2 cellular contexts compared by ENCODE assay signal in genomic region chr2:31675485-31675901, GRCh38.
TF ChIP-seq lines count a peak whose summit lies in the region.

No MANE protein-coding gene starts in this region.

TF ChIP-seq in HEK293, 187 proteins besides CTCF, POLR2A, EP300 and RAD21 (continued from another document):
- no peak for TF ChIP-seq ZBTB11 (tag by site-specific recombination; conservative IDR thresholded peaks at IDR 0.05; ENCODE audit: low read depth)
- TF ChIP-seq ZNF600 (tag by site-specific recombination; IDR thresholded peaks at IDR 0.05): no peak

TF ChIP-seq in HepG2, 621 proteins besides CTCF, POLR2A, EP300 and RAD21 (continued from another document and continues in another):
- TF ChIP-seq THAP9 (CRISPR knock-in tag; IDR thresholded peaks at IDR 0.05; ENCODE audit: borderline replicate concordance) (peak; percentile 43; the same call in 1 of the 2 replicates), ARID5B (CRISPR knock-in tag; IDR thresholded peaks at IDR 0.05) (peak; percentile 15; the same call in 1 of the 2 replicates), SMC3 (IDR thresholded peaks at IDR 0.05; ENCODE audit: low read length) (peak; percentile 56), NR2F6 (IDR thresholded peaks at IDR 0.05) (no peak), NR2F6 (CRISPR knock-in tag; IDR thresholded peaks at IDR 0.05) (peak; percentile 15; the same call in 1 of the 2 replicates), TARDBP (CRISPR knock-in tag; IDR thresholded peaks at IDR 0.05) (peak; percentile 30; the same call in 1 of the 2 replicates), HNF1B (CRISPR knock-in tag; IDR thresholded peaks at IDR 0.05) (0 out of 2 replicates have a peak, but pooled peaks have one; percentile 41), STAG1 (CRISPR knock-in tag; IDR thresholded peaks at IDR 0.05) (peak; percentile 89), ZNF687 (CRISPR knock-in tag; IDR thresholded peaks at IDR 0.05) (0 out of 2 replicates have a peak, but pooled peaks have one; percentile 27), ZNF264 (CRISPR knock-in tag; IDR thresholded peaks at IDR 0.05) (peak; percentile 81; the same call in 1 of the 2 replicates), ZNF574 (CRISPR knock-in tag; IDR thresholded peaks at IDR 0.05) (0 out of 2 replicates have a peak, but pooled peaks have one; percentile 34), ZNF362 (CRISPR knock-in tag; IDR thresholded peaks at IDR 0.05; ENCODE audit: borderline replicate concordance) (peak; percentile 24; the same call in 1 of the 2 replicates), KDM2A (CRISPR knock-in tag; IDR thresholded peaks at IDR 0.05; ENCODE audit: borderline replicate concordance, low read depth) (0 out of 2 replicates have a peak, but pooled peaks have one; percentile 37), ZFP91 (CRISPR knock-in tag; IDR thresholded peaks at IDR 0.05; ENCODE audit: borderline replicate concordance) (peak; percentile 39; the same call in 1 of the 2 replicates), ZNF672 (CRISPR knock-in tag; IDR thresholded peaks at IDR 0.05) (no peak), ZNF788 (CRISPR knock-in tag; IDR thresholded peaks at IDR 0.05; ENCODE audit: borderline replicate concordance) (peak; percentile 49; the same call in 1 of the 2 replicates), MYNN (CRISPR knock-in tag; IDR thresholded peaks at IDR 0.05; ENCODE audit: low read depth) (no peak), XRCC5 (optimal IDR thresholded peaks at IDR 0.05; ENCODE audit: low read length) (peak; percentile 41), SALL1 (CRISPR knock-in tag; IDR thresholded peaks at IDR 0.05) (peak; percentile 27; the same call in 1 of the 2 replicates), TFAP4 (IDR thresholded peaks at IDR 0.05; ENCODE audit: borderline replicate concordance, low read depth) (peak; percentile 43; the same call in 1 of the 2 replicates), SRF (IDR thresholded peaks at IDR 0.05; ENCODE audit: low read depth, low read length) (no peak), ARID4A (CRISPR knock-in tag; IDR thresholded peaks at IDR 0.05; ENCODE audit: borderline replicate concordance) (no peak), ZSCAN12 (CRISPR knock-in tag; IDR thresholded peaks at IDR 0.05) (no peak), ZNF570 (CRISPR knock-in tag; IDR thresholded peaks at IDR 0.05; ENCODE audit: borderline replicate concordance) (no peak), ZNF331 (CRISPR knock-in tag; IDR thresholded peaks at IDR 0.05) (peak; percentile 19; the same call in 1 of the 2 replicates), PRPF4 (IDR thresholded peaks at IDR 0.05; ENCODE audit: low read depth, low read length, poor library complexity, severe bottlenecking) (no peak)
